In genomic region chr3:6928064-6928463, GRCh38 we compare ENCODE assay signal across 17 cellular contexts.
DNase-seq lines count a peak whose midpoint lies in the region; ATAC-seq and TF ChIP-seq lines count a peak whose summit lies in the region.
"Had no signal": no experiment of that assay in that cellular context is flagged by ENCODE, and none has a peak within 500 bp of the region (broad histone marks: within the 10 kb centered on the region; RNA-seq: fewer than 3 reads in every experiment).

No MANE protein-coding gene starts in this region.

- H3K9me3 Mint-ChIP-seq in activated T-cell treated with anti-CD3 and anti-CD28 coated beads, Interleukin-2, amount 50 U/mL, for 4 hours: no peaks in the 10 kb centered on the region

- intact Hi-C loops in prostate gland (cut with DNase I): no loop called here

- TF ChIP-seq CTCF in LNCaP clone FGC (IDR thresholded peaks at IDR 0.05; ENCODE audit: control insufficient read depth, extremely low read depth, insufficient read depth) (no peak), foreskin keratinocyte (conservative IDR thresholded peaks at IDR 0.05) (no peak), prostate gland (IDR thresholded peaks at IDR 0.05) (no peak)

- no peak for ATAC-seq in foreskin keratinocyte
- no peak for ATAC-seq in activated T-cell treated with anti-CD3 and anti-CD28 coated beads, Interleukin-2, amount 50 U/mL, for 4 hours

- no peaks in the 10 kb centered on the region for H3K36me3 ChIP-seq in prostate gland

- H3K4me3 ChIP-seq in LNCaP clone FGC (ENCODE audit: low read depth, low read length) (no peak overlapping the region), prostate gland (no peak overlapping the region)
- H3K4me3 ChIP-seq: GM23248 had no signal

- TF ChIP-seq POLR2A in prostate gland (IDR thresholded peaks at IDR 0.05): no peak

- DNase-seq in LNCaP clone FGC (ENCODE audit: low read depth): peak; percentile 79
- DNase-seq in astrocyte of the hippocampus (ENCODE audit: low read depth, low spot score): peak; percentile 63
- DNase-seq in foreskin keratinocyte: peak; percentile 7 to 17
- DNase-seq in prostate gland (ENCODE audit: low spot score): peak; percentile 17
- no peak for DNase-seq in activated T-cell treated with anti-CD3 and anti-CD28 coated beads, Interleukin-2, amount 50 U/mL, for 4 hours
- no peak for DNase-seq in COLO668 (lab: John Stamatoyannopoulos, UW; ENCODE audit: unreplicated experiment)
- no peak for DNase-seq in stimulated activated CD8-positive, alpha-beta memory T cell treated with anti-CD3 and anti-CD28 coated beads, Interleukin-4, amount 100 ng/mL, for 48 hours
- DNase-seq: ACHN; CD4-positive, alpha-beta memory T cell; DMS 273 treated with DMSO at 0.1 percent for 48 hours; GM23248; MM.1S; NCI-H1105 treated with DMSO at 0.1 percent for 48 hours; NCI-H2029; NCI-H510A; SIG-M5 had no signal

- H3K27ac ChIP-seq in foreskin keratinocyte (no peak overlapping the region), prostate gland (no peak overlapping the region)
- H3K27ac ChIP-seq: GM23248, KMS-11 had no signal

- H3K27me3 ChIP-seq in foreskin keratinocyte: no peaks in the 10 kb centered on the region
- no peaks in the 10 kb centered on the region for H3K27me3 ChIP-seq in prostate gland (replicated peaks; ENCODE audit: insufficient read depth)

- H3K4me3 Mint-ChIP-seq in activated T-cell treated with anti-CD3 and anti-CD28 coated beads, Interleukin-2, amount 50 U/mL, for 4 hours: no peak overlapping the region
- H3K4me3 Mint-ChIP-seq: CD4-positive, alpha-beta memory T cell had no signal

- no peaks in the 10 kb centered on the region for H3K36me3 Mint-ChIP-seq in activated T-cell treated with anti-CD3 and anti-CD28 coated beads, Interleukin-2, amount 50 U/mL, for 4 hours (ENCODE audit: insufficient read depth)
- H3K36me3 Mint-ChIP-seq: CD4-positive, alpha-beta memory T cell had no signal

- H3K4me1 Mint-ChIP-seq in activated T-cell treated with anti-CD3 and anti-CD28 coated beads, Interleukin-2, amount 50 U/mL, for 4 hours (ENCODE audit: low read depth): no peaks in the 10 kb centered on the region
- H3K4me1 Mint-ChIP-seq: CD4-positive, alpha-beta memory T cell had no signal

- 43% methylated on average over 2 of the region's 2 CpGs for WGBS in prostate gland

- H3K9me3 ChIP-seq in prostate gland: no peaks in the 10 kb centered on the region

- no peaks in the 10 kb centered on the region for H3K27me3 Mint-ChIP-seq in activated T-cell treated with anti-CD3 and anti-CD28 coated beads, Interleukin-2, amount 50 U/mL, for 4 hours (ENCODE audit: low read depth)
- H3K27me3 Mint-ChIP-seq: CD4-positive, alpha-beta memory T cell had no signal

- no peaks in the 10 kb centered on the region for H3K4me1 ChIP-seq in foreskin keratinocyte
- no peaks in the 10 kb centered on the region for H3K4me1 ChIP-seq in prostate gland (replicated peaks)

Comparison
In these comparisons a context has a peak if more than half of its experiments do, and no peak if none do; other contexts are left out.
1. DNase-seq: peak in LNCaP clone FGC (single experiment), astrocyte of the hippocampus (single experiment), foreskin keratinocyte (2 of 2) and prostate gland (single experiment); none in activated T-cell treated with anti-CD3 and anti-CD28 coated beads, Interleukin-2, amount 50 U/mL, for 4 hours (single experiment), COLO668 (single experiment) and stimulated activated CD8-positive, alpha-beta memory T cell treated with anti-CD3 and anti-CD28 coated beads, Interleukin-4, amount 100 ng/mL, for 48 hours (single experiment).